10 cellular contexts compared by ENCODE assay signal in the genomic region with DNA sequence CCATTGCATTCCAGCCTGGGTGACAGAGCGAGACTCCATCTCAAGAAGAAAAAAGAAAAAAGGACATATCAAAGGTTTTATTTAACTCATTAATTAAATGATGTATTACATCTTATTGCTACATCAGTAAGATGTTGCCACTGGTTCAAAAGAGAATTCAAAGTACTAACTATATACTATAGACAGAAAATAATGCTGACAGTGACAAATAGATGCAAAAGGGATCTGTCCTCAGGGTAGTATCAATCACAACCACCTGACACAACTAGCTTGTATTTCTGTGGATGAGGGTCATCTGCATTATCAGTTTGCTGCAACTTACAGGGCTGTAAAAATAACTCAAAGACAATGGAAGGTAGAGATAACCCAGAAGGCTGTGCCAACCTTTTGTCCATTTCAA. TPM values are rescaled to one million over a fixed set of nuclear protein-coding genes. Genes with fewer than 3 reads are reported as not detected.
"Had no signal": no experiment of that assay in that cellular context is flagged by ENCODE, and none has a peak within 500 bp of the region (broad histone marks: within the 10 kb centered on the region; RNA-seq: fewer than 3 reads in every experiment).

No MANE protein-coding gene starts in this region.

- ATAC-seq: GM23338 had no signal

- H3K4me3 ChIP-seq: GM23338 had no signal

- H3K27ac Mint-ChIP-seq: GM23338, H9 had no signal

- H3K27ac ChIP-seq: KMS-11 had no signal

- FAIRE-seq: H1, H54, HTR-8/SVneo had no signal

- H3K4me3 Mint-ChIP-seq: GM23338, H9 had no signal

- H3K9me3 Mint-ChIP-seq: GM23338, H9 had no signal

- DNase-seq: H9, HCEC 1CT, Karpas-422, KBM-7 had no signal

- H3K4me2 ChIP-seq: GM23338, KMS-11 had no signal

RNA-seq across cellular contexts. Expression of gene CREG2, which starts 16.4 kb away (rescaled TPM):
- total RNA-seq: HT-29 had no signal
